In the genomic region with DNA sequence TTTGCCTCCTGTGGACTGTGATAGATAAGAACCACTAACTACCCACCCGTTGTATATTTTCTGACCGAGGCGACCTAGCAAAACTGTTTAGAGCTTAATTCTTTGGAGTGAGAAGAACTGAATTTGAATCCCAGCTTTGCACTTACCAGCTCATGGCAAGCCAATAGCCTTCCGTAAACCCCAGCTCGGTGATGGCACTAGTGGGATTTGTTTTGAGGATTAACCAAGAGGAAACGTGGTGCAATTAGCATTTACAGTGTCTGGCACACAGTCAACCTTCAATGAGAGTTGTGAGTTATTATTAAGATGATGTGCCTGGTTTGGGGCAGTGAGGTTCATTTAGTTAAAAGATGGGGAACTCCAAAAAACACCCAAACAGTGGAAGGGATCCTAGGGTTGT, we compare ENCODE assay signal across 15 cellular contexts. TPM values are rescaled to one million over a fixed set of nuclear protein-coding genes. Genes with fewer than 3 reads are reported as not detected.
DNase-seq lines count a peak whose midpoint lies in the region; ATAC-seq and TF ChIP-seq lines count a peak whose summit lies in the region.
"Had no signal": no experiment of that assay in that cellular context is flagged by ENCODE, and none has a peak within 500 bp of the region (broad histone marks: within the 10 kb centered on the region; RNA-seq: fewer than 3 reads in every experiment).

No MANE protein-coding gene starts in this region.

- no peak overlapping the region for H3K4me2 ChIP-seq in skeletal muscle satellite cell (ENCODE audit: low read length)

- intact Hi-C loops in left ventricle myocardium inferior (cut with micrococcal nuclease) = no loop called here

- H3K4me3 ChIP-seq in WERI-Rb-1 (ENCODE audit: low read depth, low read length) = no peak overlapping the region
- no peak overlapping the region for H3K4me3 ChIP-seq in skeletal muscle satellite cell (ENCODE audit: low read length)
- no peak overlapping the region for H3K4me3 ChIP-seq in left ventricle myocardium inferior

- H3K36me3 Mint-ChIP-seq in HFFc6 (ENCODE audit: low read depth) (no peaks in the 10 kb centered on the region), mesothelial cell of epicardium (no peaks in the 10 kb centered on the region)

- no peaks in the 10 kb centered on the region for H3K9me3 ChIP-seq in WERI-Rb-1 (ENCODE audit: severe bottlenecking)
- no peaks in the 10 kb centered on the region for H3K9me3 ChIP-seq in skeletal muscle satellite cell (replicated peaks; ENCODE audit: low read length)
- no peaks in the 10 kb centered on the region for H3K9me3 ChIP-seq in left ventricle myocardium inferior (replicated peaks)
- H3K9me3 ChIP-seq: BE2C had no signal

- peaks cover 27% of the 10 kb centered on the region for H3K4me1 ChIP-seq in skeletal muscle satellite cell (ENCODE audit: control insufficient read depth, insufficient read depth, low read length)
- no peaks in the 10 kb centered on the region for H3K4me1 ChIP-seq in left ventricle myocardium inferior
- H3K4me1 ChIP-seq: BE2C had no signal

- H3K27ac ChIP-seq in WERI-Rb-1 (no peak overlapping the region), left ventricle myocardium inferior (replicated peaks) (no peak overlapping the region)

- DNase-seq in HFFc6 (no peak), WERI-Rb-1 (peak; percentile 55), mesothelial cell of epicardium (ENCODE audit: low spot score in 2 of 2, unreplicated experiment in 2 of 2) (no peak), left ventricle myocardium inferior (no peak)
- DNase-seq: BE2C; Calu3; CD4-positive, alpha-beta T cell; MV-4-11; NCI-H1417; NCI-H187 treated with DMSO at 0.1 percent for 48 hours; NCI-H446; SW 1271 had no signal

- TF ChIP-seq CTCF in HFFc6 (IDR thresholded peaks at IDR 0.05) (no peak), WERI-Rb-1 (IDR thresholded peaks at IDR 0.05; ENCODE audit: low read depth, low read length) (no peak), mesothelial cell of epicardium (IDR thresholded peaks at IDR 0.05; ENCODE audit: unreplicated experiment) (no peak), left ventricle myocardium inferior (IDR thresholded peaks at IDR 0.05; ENCODE audit: borderline replicate concordance) (no peak)

- H3K4me3 Mint-ChIP-seq in HFFc6 (no peak overlapping the region), mesothelial cell of epicardium (no peak overlapping the region)
- H3K4me3 Mint-ChIP-seq: CD4-positive, alpha-beta T cell had no signal

- H3K27me3 Mint-ChIP-seq in HFFc6 (ENCODE audit: insufficient read depth) (peaks cover 2% of the 10 kb centered on the region), mesothelial cell of epicardium (ENCODE audit: low read depth) (no peaks in the 10 kb centered on the region)

- peak overlapping the region; percentile 66 for H3K9ac ChIP-seq in skeletal muscle satellite cell (ENCODE audit: low read depth, low read length)

- H3K27me3 ChIP-seq in WERI-Rb-1 (ENCODE audit: insufficient read depth, low read depth, severe bottlenecking) (no peaks in the 10 kb centered on the region), skeletal muscle satellite cell (ENCODE audit: control insufficient read depth, insufficient read depth, low read length) (no peaks in the 10 kb centered on the region), left ventricle myocardium inferior (ENCODE audit: low read depth) (peaks cover 57% of the 10 kb centered on the region)

- peaks cover 72% of the 10 kb centered on the region for H3K4me1 Mint-ChIP-seq in HFFc6 (ENCODE audit: low read depth)
- H3K4me1 Mint-ChIP-seq in mesothelial cell of epicardium = peaks cover 68% of the 10 kb centered on the region

- H3K36me3 ChIP-seq in WERI-Rb-1 (no peaks in the 10 kb centered on the region), skeletal muscle satellite cell (ENCODE audit: insufficient read depth, low read length) (no peaks in the 10 kb centered on the region), left ventricle myocardium inferior (no peaks in the 10 kb centered on the region)
- H3K36me3 ChIP-seq: BE2C had no signal

- H3K9me3 Mint-ChIP-seq in HFFc6 (no peaks in the 10 kb centered on the region), mesothelial cell of epicardium (no peaks in the 10 kb centered on the region)
- H3K9me3 Mint-ChIP-seq: CD4-positive, alpha-beta T cell had no signal

- H3K27ac Mint-ChIP-seq in HFFc6 = peak overlapping the region; percentile 77
- H3K27ac Mint-ChIP-seq in mesothelial cell of epicardium = peak overlapping the region; percentile 93
- H3K27ac Mint-ChIP-seq: CD4-positive, alpha-beta T cell had no signal

- no peak for ATAC-seq in HG03460 (IDR thresholded peaks at IDR 0.05; ENCODE audit: unreplicated experiment)
- ATAC-seq in HG03521 (IDR thresholded peaks at IDR 0.05; ENCODE audit: unreplicated experiment) = no peak

RNA-seq across cellular contexts. Expression of a gene that starts 12.3 kb away (rescaled TPM):
- 10 to 100 TPM; 33.8 to 65.4 (median 37.0) TPM for total RNA-seq in HFFc6 (2021; fragmentation: NEBNext Ultra II Directional; extraction: Animal tissue kit (Norgen Biotek cat#: 25700))
- total RNA-seq in mesothelial cell of epicardium (163 to 172 TPM (median 171 TPM) in 3 replicates), left ventricle myocardium inferior (322 TPM)
- 0.76 and 2.4 TPM in 2 replicates for total RNA-seq in skeletal muscle satellite cell (2012; rRNA removed)
